19 cellular contexts compared by ENCODE assay signal in the genomic region with DNA sequence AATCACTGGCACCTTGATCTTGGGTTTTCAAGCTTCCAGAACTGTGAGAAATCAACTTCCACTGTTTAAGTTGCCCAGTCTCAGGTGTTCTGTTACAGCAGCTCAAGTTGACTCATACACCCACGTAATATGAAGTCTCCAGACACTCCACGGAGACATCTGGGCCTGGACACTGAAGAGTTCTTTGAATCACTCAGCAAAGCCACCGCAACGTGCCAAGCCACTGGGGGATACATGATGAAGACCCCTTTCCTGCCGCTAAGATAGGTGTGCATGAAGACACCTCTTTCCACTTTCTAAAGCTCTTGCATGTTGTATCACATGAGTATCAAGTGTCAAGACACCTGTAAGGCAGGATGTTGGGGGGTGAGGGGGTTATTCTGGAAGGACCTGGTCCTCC.
DNase-seq lines count a peak whose midpoint lies in the region; TF ChIP-seq lines count a peak whose summit lies in the region.
"Had no signal": no experiment of that assay in that cellular context is flagged by ENCODE, and none has a peak within 500 bp of the region (broad histone marks: within the 10 kb centered on the region; RNA-seq: fewer than 3 reads in every experiment).

No MANE protein-coding gene starts in this region.

- H3K27me3 ChIP-seq in neural progenitor cell, result no peaks in the 10 kb centered on the region

- H3K27ac Mint-ChIP-seq in neural progenitor cell, result no peak overlapping the region
- H3K27ac Mint-ChIP-seq in chondrocyte (ENCODE audit: unreplicated experiment), result no peak overlapping the region
- H3K27ac Mint-ChIP-seq in activated T-cell treated with anti-CD3 and anti-CD28 coated beads, Interleukin-2, amount 50 U/mL, for 24 hours, result no peak overlapping the region

- H3K9ac ChIP-seq in neural progenitor cell, result no peak overlapping the region

- H3K27me3 Mint-ChIP-seq in neural progenitor cell (ENCODE audit: insufficient read depth, low read depth) (peaks cover 7% of the 10 kb centered on the region), chondrocyte (ENCODE audit: low read depth) (peaks cover 4% of the 10 kb centered on the region)
- peaks cover 3% of the 10 kb centered on the region for H3K27me3 Mint-ChIP-seq in activated T-cell treated with anti-CD3 and anti-CD28 coated beads, Interleukin-2, amount 50 U/mL, for 24 hours

- no peaks in the 10 kb centered on the region for H3K36me3 ChIP-seq in neural progenitor cell

- H3K4me3 Mint-ChIP-seq in neural progenitor cell, result no peak overlapping the region
- no peak overlapping the region for H3K4me3 Mint-ChIP-seq in chondrocyte (ENCODE audit: unreplicated experiment)
- no peak overlapping the region for H3K4me3 Mint-ChIP-seq in activated T-cell treated with anti-CD3 and anti-CD28 coated beads, Interleukin-2, amount 50 U/mL, for 24 hours

- no peaks in the 10 kb centered on the region for H3K9me3 ChIP-seq in neural progenitor cell (ENCODE audit: low read depth)

- no peaks in the 10 kb centered on the region for H3K4me1 ChIP-seq in neural progenitor cell

- H2AFZ ChIP-seq in neural progenitor cell (replicated peaks), result no peak overlapping the region

- no peaks in the 10 kb centered on the region for H3K79me2 ChIP-seq in neural progenitor cell (ENCODE audit: low read depth)

- H3K36me3 Mint-ChIP-seq in neural progenitor cell (peaks cover 3% of the 10 kb centered on the region), chondrocyte (ENCODE audit: low read depth) (peaks cover 3% of the 10 kb centered on the region)
- H3K36me3 Mint-ChIP-seq in activated T-cell treated with anti-CD3 and anti-CD28 coated beads, Interleukin-2, amount 50 U/mL, for 24 hours (ENCODE audit: low read depth), result no peaks in the 10 kb centered on the region

- TF ChIP-seq CTCF in neural progenitor cell (IDR thresholded peaks at IDR 0.05), result no peak
- no peak for TF ChIP-seq CTCF in chondrocyte (IDR thresholded peaks at IDR 0.05)

- H3K9me3 Mint-ChIP-seq in neural progenitor cell (peaks cover 34% of the 10 kb centered on the region), chondrocyte (ENCODE audit: low read depth) (peaks cover 14% of the 10 kb centered on the region)
- H3K9me3 Mint-ChIP-seq in activated T-cell treated with anti-CD3 and anti-CD28 coated beads, Interleukin-2, amount 50 U/mL, for 24 hours, result peaks cover 21% of the 10 kb centered on the region

- H3K4me2 ChIP-seq in neural progenitor cell, result no peak overlapping the region

- peaks cover 6% of the 10 kb centered on the region for H3K4me1 Mint-ChIP-seq in neural progenitor cell
- H3K4me1 Mint-ChIP-seq in chondrocyte (ENCODE audit: low read depth), result no peaks in the 10 kb centered on the region
- no peaks in the 10 kb centered on the region for H3K4me1 Mint-ChIP-seq in activated T-cell treated with anti-CD3 and anti-CD28 coated beads, Interleukin-2, amount 50 U/mL, for 24 hours (ENCODE audit: low read depth)

- no peaks in the 10 kb centered on the region for H4K20me1 ChIP-seq in neural progenitor cell (ENCODE audit: low read depth)

- no peaks in the 10 kb centered on the region for H3F3A ChIP-seq in neural progenitor cell (ENCODE audit: low read depth)

- peak; percentile 13 for DNase-seq in activated CD8-positive, alpha-beta memory T cell treated with anti-CD3 and anti-CD28 coated beads, Interleukin-2, amount 50 U/mL, for 48 hours
- DNase-seq in activated CD8-positive, alpha-beta memory T cell treated with anti-CD3 and anti-CD28 coated beads, Interleukin-2, amount 50 U/mL, for 4 hours, result no peak
- DNase-seq in ecto neural progenitor cell (ENCODE audit: low spot score), result peak; percentile 18
- DNase-seq in neural progenitor cell (ENCODE audit: low spot score), result peak; percentile 1
- DNase-seq in chondrocyte (ENCODE audit: low spot score), result no peak
- no peak for DNase-seq in hypothalamus (lab: John Stamatoyannopoulos, UW)
- DNase-seq in activated T-cell treated with anti-CD3 and anti-CD28 coated beads, Interleukin-2, amount 50 U/mL, for 24 hours, result no peak
- DNase-seq: 8988T, AML-193, C1 segment of cervical spinal cord, DMS53, EL, GF-D8, Kasumi-1, NCI-H1694 treated with DMSO at 0.1 percent for 48 hours, NCI-H2081 treated with DMSO at 0.1 percent for 48 hours, NCI-H2171 treated with DMSO at 0.1 percent for 48 hours, NCI-H526 had no signal

- no peak overlapping the region for H3K4me3 ChIP-seq in neural progenitor cell

- H3K27ac ChIP-seq in neural progenitor cell (no peak overlapping the region), temporal lobe (ENCODE audit: low read depth, low read length) (peak overlapping the region; percentile 5)

Comparison
In these comparisons a context has a peak if more than half of its experiments do, and no peak if none do; other contexts are left out.
1. DNase-seq: peak in activated CD8-positive, alpha-beta memory T cell treated with anti-CD3 and anti-CD28 coated beads, Interleukin-2, amount 50 U/mL, for 48 hours (single experiment), ecto neural progenitor cell (single experiment) and neural progenitor cell (single experiment); none in activated CD8-positive, alpha-beta memory T cell treated with anti-CD3 and anti-CD28 coated beads, Interleukin-2, amount 50 U/mL, for 4 hours (single experiment), chondrocyte (single experiment), hypothalamus (0 of 51) and activated T-cell treated with anti-CD3 and anti-CD28 coated beads, Interleukin-2, amount 50 U/mL, for 24 hours (single experiment).